In genomic region chr7:50364645-50365044, GRCh38 we compare ENCODE assay signal across 19 cellular contexts.
DNase-seq lines count a peak whose midpoint lies in the region; ATAC-seq and TF ChIP-seq lines count a peak whose summit lies in the region.
"Had no signal": no experiment of that assay in that cellular context is flagged by ENCODE, and none has a peak within 500 bp of the region (broad histone marks: within the 10 kb centered on the region; RNA-seq: fewer than 3 reads in every experiment).

No MANE protein-coding gene starts in this region.

- CTCF ChIA-PET in activated CD4-positive, alpha-beta T cell treated with anti-CD3 and anti-CD28 coated beads, Interleukin-2, amount 10 ng/mL, durations not matched to agents 7 days and 5 days (lab: Charles Lee) = interaction anchor here (1.2 to 11.9 kb wide), 6 partner anchors 8 to 208 kb away, joined by 3 to 106 read pairs (median 4); no protein-coding TSS in a partner anchor

- ATAC-seq in activated naive CD4-positive, alpha-beta T cell treated with anti-CD3 and anti-CD28 coated beads, Interleukin-2, amount 50 U/mL, for 72 hours = no peak
- ATAC-seq in upper lobe of left lung (ENCODE audit: low FRiP score in 2 of 2) = no peak
- ATAC-seq: upper lobe of right lung had no signal

- 59 to 78% (median 78%) methylated on average over 3 of the region's 3 CpGs for WGBS in spleen, 5 donors
- 83 to 84% methylated on average over 2 to 3 of the region's 3 CpGs for WGBS in upper lobe of left lung, 2 donors

- H3K4me3 ChIP-seq in spleen (no peak overlapping the region), upper lobe of left lung (no peak overlapping the region)
- H3K4me3 ChIP-seq: adrenal gland, smooth muscle cell, upper lobe of right lung had no signal

- intact Hi-C loops in spleen (cut with DNase I; ENCODE audit: low total_unique reads) = loop anchor here (10.0 kb wide), 1 partner anchor 50 kb away; no protein-coding TSS in a partner anchor

- POLR2A ChIA-PET in activated CD4-positive, alpha-beta T cell treated with anti-CD3 and anti-CD28 coated beads, Interleukin-2, amount 10 ng/mL, durations not matched to agents 7 days and 5 days (lab: Charles Lee) = interaction anchor here (0.7 to 1.4 kb wide), 2 partner anchors 26 to 44 kb away, joined by 3 to 6 read pairs; no protein-coding TSS in a partner anchor

- peaks cover 98% of the 10 kb centered on the region for H3K4me1 Mint-ChIP-seq in activated CD4-positive, alpha-beta T cell treated with anti-CD3 and anti-CD28 coated beads, Interleukin-2, amount 10 ng/mL, durations not matched to agents 7 days and 5 days
- H3K4me1 Mint-ChIP-seq: neural crest cell had no signal

- no peak for DNase-seq in activated CD4-positive, alpha-beta T cell treated with anti-CD3 and anti-CD28 coated beads, Interleukin-2, amount 10 ng/mL, durations not matched to agents 7 days and 5 days
- no peak for DNase-seq in activated CD4-positive, alpha-beta T cell treated with anti-CD3 and anti-CD28 coated beads for 48 hours
- DNase-seq in activated naive CD4-positive, alpha-beta T cell treated with anti-CD3 and anti-CD28 coated beads, Interleukin-2, amount 50 U/mL, for 72 hours (ENCODE audit: low spot score in 2 of 2) = no peak
- DNase-seq in spleen = no peak
- no peak for DNase-seq in upper lobe of left lung
- DNase-seq in kidney glomerular epithelial cell (lab: John Stamatoyannopoulos, UW) = no peak
- no peak for DNase-seq in CD1c-positive myeloid dendritic cell (ENCODE audit: extremely low spot score)
- DNase-seq: activated CD8-positive, alpha-beta memory T cell treated with anti-CD3 and anti-CD28 coated beads, Interleukin-2, amount 50 U/mL, for 4 hours; adrenal gland; glutamatergic neuron; HCEC 1CT; NCI-H1436 treated with DMSO at 0.1 percent for 48 hours; NCI-H226; upper lobe of right lung had no signal

- no peaks in the 10 kb centered on the region for H3K27me3 Mint-ChIP-seq in activated CD4-positive, alpha-beta T cell treated with anti-CD3 and anti-CD28 coated beads, Interleukin-2, amount 10 ng/mL, durations not matched to agents 7 days and 5 days

- H3K4me1 ChIP-seq in spleen (peaks cover 18 to 100% (median 75%) of the 10 kb centered on the region in 6 donors), upper lobe of left lung (peaks cover 0 to 18% (median 3%) of the 10 kb centered on the region in 4 donors)
- H3K4me1 ChIP-seq: adrenal gland had no signal

- H3K36me3 Mint-ChIP-seq in activated CD4-positive, alpha-beta T cell treated with anti-CD3 and anti-CD28 coated beads, Interleukin-2, amount 10 ng/mL, durations not matched to agents 7 days and 5 days (ENCODE audit: low read depth) = peaks cover 91% of the 10 kb centered on the region
- peaks cover 48 to 88% of the 10 kb centered on the region in 2 donors for H3K36me3 Mint-ChIP-seq in activated naive CD4-positive, alpha-beta T cell treated with anti-CD3 and anti-CD28 coated beads, Interleukin-2, amount 50 U/mL, for 72 hours

- no peak for TF ChIP-seq POLR2A in spleen (IDR thresholded peaks at IDR 0.05)
- no peak for TF ChIP-seq POLR2A in upper lobe of left lung (IDR thresholded peaks at IDR 0.05)

- H3K4me3 Mint-ChIP-seq in activated CD4-positive, alpha-beta T cell treated with anti-CD3 and anti-CD28 coated beads, Interleukin-2, amount 10 ng/mL, durations not matched to agents 7 days and 5 days = no peak overlapping the region
- H3K4me3 Mint-ChIP-seq: neural crest cell had no signal

- TF ChIP-seq CTCF in spleen (IDR thresholded peaks at IDR 0.05 in 8 of 11, conservative IDR thresholded peaks at IDR 0.05 in 3 of 11) (no peak), upper lobe of left lung (IDR thresholded peaks at IDR 0.05) (no peak)

- no peaks in the 10 kb centered on the region for H3K9me3 Mint-ChIP-seq in activated CD4-positive, alpha-beta T cell treated with anti-CD3 and anti-CD28 coated beads, Interleukin-2, amount 10 ng/mL, durations not matched to agents 7 days and 5 days
- peaks cover 0 to 3% of the 10 kb centered on the region in 2 donors for H3K9me3 Mint-ChIP-seq in activated naive CD4-positive, alpha-beta T cell treated with anti-CD3 and anti-CD28 coated beads, Interleukin-2, amount 50 U/mL, for 72 hours

- H3K27ac ChIP-seq in KOPT-K1 (ENCODE audit: low read depth, low read length, poor library complexity, severe bottlenecking) (peak overlapping the region; percentile 99), spleen (peak overlapping the region; percentile 10 to 92 (median 57)), upper lobe of left lung (no peak overlapping the region)
- H3K27ac ChIP-seq: adrenal gland, C4-2B, upper lobe of right lung, VCaP had no signal

- no peak for TF ChIP-seq EP300 in upper lobe of left lung (IDR thresholded peaks at IDR 0.05)

- no peaks in the 10 kb centered on the region for H3K27me3 ChIP-seq in spleen (replicated peaks in 1 of 7)
- no peaks in the 10 kb centered on the region for H3K27me3 ChIP-seq in upper lobe of left lung
- H3K27me3 ChIP-seq: adrenal gland, upper lobe of right lung had no signal

- H3K36me3 ChIP-seq in KOPT-K1 (ENCODE audit: insufficient read depth, low read length) (peaks cover 77% of the 10 kb centered on the region), spleen (peaks cover 0 to 99% (median 14%) of the 10 kb centered on the region in 6 donors), upper lobe of left lung (no peaks in the 10 kb centered on the region)
- H3K36me3 ChIP-seq: adrenal gland, upper lobe of right lung had no signal

- H3K9me3 ChIP-seq in KOPT-K1 (ENCODE audit: insufficient read depth, low read length, poor library complexity, severe bottlenecking) = peaks cover 5% of the 10 kb centered on the region
- H3K9me3 ChIP-seq in spleen = peaks cover 0 to 13% (median 9%) of the 10 kb centered on the region in 8 donors
- H3K9me3 ChIP-seq in upper lobe of left lung = peaks cover 0 to 4% (median 0%) of the 10 kb centered on the region in 4 donors
- H3K9me3 ChIP-seq: upper lobe of right lung had no signal

- H3K27ac Mint-ChIP-seq in activated CD4-positive, alpha-beta T cell treated with anti-CD3 and anti-CD28 coated beads, Interleukin-2, amount 10 ng/mL, durations not matched to agents 7 days and 5 days = peak overlapping the region; percentile 70
- peak overlapping the region; percentile 33 to 97 for H3K27ac Mint-ChIP-seq in activated naive CD4-positive, alpha-beta T cell treated with anti-CD3 and anti-CD28 coated beads, Interleukin-2, amount 50 U/mL, for 72 hours

Comparison
In these comparisons a context has a peak if more than half of its experiments do, and no peak if none do; other contexts are left out.
1. H3K27ac ChIP-seq: peak in KOPT-K1 (single experiment) and spleen (8 of 8); none in upper lobe of left lung (0 of 4).